In genomic region chr21:22224261-22224660, GRCh38 we compare ENCODE assay signal across 20 cellular contexts.
DNase-seq lines count a peak whose midpoint lies in the region; ATAC-seq and TF ChIP-seq lines count a peak whose summit lies in the region.
"Had no signal": no experiment of that assay in that cellular context is flagged by ENCODE, and none has a peak within 500 bp of the region (broad histone marks: within the 10 kb centered on the region; RNA-seq: fewer than 3 reads in every experiment).

No MANE protein-coding gene starts in this region.

- no peaks in the 10 kb centered on the region for H3K9me2 ChIP-seq in OCI-LY1 (ENCODE audit: low read depth, low read length)

- no peaks in the 10 kb centered on the region for H3K27me3 ChIP-seq in OCI-LY1 (ENCODE audit: insufficient read depth, low read length)
- H3K27me3 ChIP-seq in effector memory CD4-positive, alpha-beta T cell (replicated peaks; ENCODE audit: control insufficient read depth, insufficient read depth, low read length, poor library complexity, severe bottlenecking), result no peaks in the 10 kb centered on the region

- no peak overlapping the region for H3K4me3 ChIP-seq in OCI-LY1 (ENCODE audit: low read depth, low read length, poor library complexity, severe bottlenecking)
- H3K4me3 ChIP-seq in effector memory CD4-positive, alpha-beta T cell (ENCODE audit: insufficient read depth, low read depth, low read length, poor library complexity, severe bottlenecking), result no peak overlapping the region
- H3K4me3 ChIP-seq: left ventricle myocardium inferior had no signal

- H3F3A ChIP-seq in OCI-LY1 (ENCODE audit: insufficient read depth, low read length), result no peaks in the 10 kb centered on the region

- ATAC-seq in GM18519 (IDR thresholded peaks at IDR 0.05; ENCODE audit: low FRiP score, unreplicated experiment), result peak; percentile 77
- peak; percentile 58 for ATAC-seq in GM21619 (IDR thresholded peaks at IDR 0.05; ENCODE audit: unreplicated experiment)
- peak; percentile 67 for ATAC-seq in HG03103 (IDR thresholded peaks at IDR 0.05; ENCODE audit: low read depth, unreplicated experiment)
- no peak for ATAC-seq in HG03521 (IDR thresholded peaks at IDR 0.05; ENCODE audit: unreplicated experiment)
- ATAC-seq: sciatic nerve had no signal

- no peaks in the 10 kb centered on the region for H3K79me2 ChIP-seq in OCI-LY1 (ENCODE audit: insufficient read depth, low read length)

- TF ChIP-seq CTCF in OCI-LY1 (IDR thresholded peaks at IDR 0.05; ENCODE audit: low read length), result no peak

- peak overlapping the region; percentile 29; the same call in 1 of the 2 replicates for H3K9ac ChIP-seq in OCI-LY1 (ENCODE audit: low read length)

- H3K36me3 ChIP-seq in OCI-LY1 (ENCODE audit: insufficient read depth, low read length), result no peaks in the 10 kb centered on the region
- no peaks in the 10 kb centered on the region for H3K36me3 ChIP-seq in effector memory CD4-positive, alpha-beta T cell (ENCODE audit: control insufficient read depth, insufficient read depth, low read length)
- H3K36me3 ChIP-seq: left ventricle myocardium inferior had no signal

- no peak for DNase-seq in activated naive CD4-positive, alpha-beta T cell treated with anti-CD3 and anti-CD28 coated beads, Interleukin-2, amount 50 U/mL, for 16 hours
- DNase-seq in effector memory CD4-positive, alpha-beta T cell, result no peak
- DNase-seq in NCI-H1048 (lab: John Stamatoyannopoulos, UW), result no peak
- DNase-seq: activated CD4-positive, alpha-beta T cell treated with anti-CD3 and anti-CD28 coated beads for 36 hours; activated CD8-positive, alpha-beta memory T cell treated with anti-CD3 and anti-CD28 coated beads, Interleukin-2, amount 50 U/mL, for 48 hours; activated naive CD4-positive, alpha-beta T cell; CD4-positive, alpha-beta T cell; foreskin fibroblast; KBM-7; left ventricle myocardium inferior; NCI-H2171 treated with DMSO at 0.1 percent for 48 hours; NK-92 treated with Interleukin-12 subunit alpha and Interleukin-12 subunit beta, amount 100 ng/mL, for 24 hours; SHP77; stimulated activated CD4-positive, alpha-beta T cell treated with anti-CD3 and anti-CD28 coated beads, Interleukin-1b, Interleukin-23, amount 100 ng/mL, for 48 hours had no signal

- no peaks in the 10 kb centered on the region for H4K20me1 ChIP-seq in OCI-LY1 (ENCODE audit: insufficient read depth, low read length)

- H3K9me3 ChIP-seq in OCI-LY1 (ENCODE audit: low read length), result no peaks in the 10 kb centered on the region
- H3K9me3 ChIP-seq in effector memory CD4-positive, alpha-beta T cell (ENCODE audit: control insufficient read depth, low read length), result no peaks in the 10 kb centered on the region

- peaks cover 61% of the 10 kb centered on the region for H3K4me1 ChIP-seq in OCI-LY1 (ENCODE audit: insufficient read depth, low read length, severe bottlenecking)
- no peaks in the 10 kb centered on the region for H3K4me1 ChIP-seq in effector memory CD4-positive, alpha-beta T cell (ENCODE audit: control insufficient read depth, insufficient read depth, low read length, poor library complexity, severe bottlenecking)
- H3K4me1 ChIP-seq: left ventricle myocardium inferior had no signal

- H2AFZ ChIP-seq in OCI-LY1 (ENCODE audit: low read length), result peak overlapping the region; percentile 60

- peak overlapping the region; percentile 65; the same call in 1 of the 2 replicates for H3K4me2 ChIP-seq in OCI-LY1 (ENCODE audit: low read length)

- H3K27ac ChIP-seq in OCI-LY1 (ENCODE audit: low read depth, low read length, poor library complexity, severe bottlenecking), result peak overlapping the region; percentile 83
- H3K27ac ChIP-seq in effector memory CD4-positive, alpha-beta T cell (ENCODE audit: insufficient read depth, low read length, poor library complexity, severe bottlenecking), result no peak overlapping the region
- H3K27ac ChIP-seq: left ventricle myocardium inferior had no signal
